ENCODE assay signal across 1 cellular context in genomic region chr12:132724506-132725220, GRCh38.
TF ChIP-seq lines count a peak whose summit lies in the region.

No MANE protein-coding gene starts in this region.

TF ChIP-seq in K562, 482 proteins besides CTCF, POLR2A, EP300 and RAD21:
- TF ChIP-seq RBM22 (IDR thresholded peaks at IDR 0.05; ENCODE audit: low read depth, low read length, poor library complexity, severe bottlenecking) = peak; percentile 37
- 0 out of 2 replicates have a peak, but pooled peaks have one; percentile 19 for TF ChIP-seq RBFOX2 (IDR thresholded peaks at IDR 0.05; ENCODE audit: low read depth, low read length)
- no peak for TF ChIP-seq GMEB1 (CRISPR knock-in tag; IDR thresholded peaks at IDR 0.05)
- peak; percentile 59 for TF ChIP-seq POLR2G (IDR thresholded peaks at IDR 0.05; ENCODE audit: low read depth, low read length)
